In genomic region chr13:27961227-27962085, GRCh38 we compare ENCODE assay signal across 10 cellular contexts. TPM values are rescaled to one million over a fixed set of nuclear protein-coding genes. Genes with fewer than 3 reads are reported as not detected.
DNase-seq lines count a peak whose midpoint lies in the region; ATAC-seq, FAIRE-seq and TF ChIP-seq lines count a peak whose summit lies in the region.
"Had no signal": no experiment of that assay in that cellular context is flagged by ENCODE, and none has a peak within 500 bp of the region (broad histone marks: within the 10 kb centered on the region; RNA-seq: fewer than 3 reads in every experiment).

No MANE protein-coding gene starts in this region.

- H3K9ac ChIP-seq in SK-N-SH (no peak overlapping the region), mammary epithelial cell (ENCODE audit: insufficient read depth, low read length) (no peak overlapping the region), mucosa of stomach (ENCODE audit: low read length) (peak overlapping the region; percentile 77)

- no peaks in the 10 kb centered on the region for H3K9me2 ChIP-seq in SK-N-SH

- CTCF ChIA-PET in SK-N-SH (lab: Yijun Ruan, JAX) (interaction anchor here (0.6 to 3.5 kb wide), 6 partner anchors 7 to 607 kb away, joined by 3 to 11 read pairs (median 6); no protein-coding TSS in a partner anchor), mammary epithelial cell (lab: Charles Lee; ENCODE audit: low non-redundant PET) (interaction anchor here (0.6 kb wide), 1 partner anchor 69 kb away, joined by 3 read pairs; no protein-coding TSS in a partner anchor)

- H3K9me3 ChIP-seq in SK-N-SH (no peaks in the 10 kb centered on the region), mammary epithelial cell (replicated peaks; ENCODE audit: insufficient read depth, low read length) (no peaks in the 10 kb centered on the region), mucosa of stomach (ENCODE audit: control insufficient read depth, low read length) (no peaks in the 10 kb centered on the region), thoracic aorta (no peaks in the 10 kb centered on the region)

- dilution Hi-C loops in mammary epithelial cell (cut with HindIII; ENCODE audit: low sequenced_read_pairs) = loop anchor here (5.0 to 25.0 kb wide), 2 partner anchors 39 to 124 kb away; no protein-coding TSS in a partner anchor

- intact Hi-C loops in mammary epithelial cell (cut with micrococcal nuclease) = no loop called here

- H3K27ac ChIP-seq in SK-N-SH (ENCODE audit: low read depth in 2 of 2, low read length in 1 of 2) = no peak overlapping the region
- H3K27ac ChIP-seq in mammary epithelial cell (ENCODE audit: insufficient read depth, low read depth, low read length) = no peak overlapping the region
- H3K27ac ChIP-seq in thoracic aorta = no peak overlapping the region

- FAIRE-seq in GM12892 (lab: Jason Lieb, UNC) = no peak

- H3K79me2 ChIP-seq in SK-N-SH (ENCODE audit: insufficient read depth) (no peaks in the 10 kb centered on the region), mammary epithelial cell (ENCODE audit: insufficient read depth, low read length) (no peaks in the 10 kb centered on the region)

- H3K27me3 ChIP-seq in SK-N-SH (ENCODE audit: insufficient read depth) (peaks cover 67% of the 10 kb centered on the region), mammary epithelial cell (ENCODE audit: insufficient read depth, low read length) (peaks cover 28% of the 10 kb centered on the region), mucosa of stomach (ENCODE audit: control insufficient read depth, insufficient read depth, low read length) (peaks cover 32% of the 10 kb centered on the region), thoracic aorta (replicated peaks; ENCODE audit: insufficient read depth) (peaks cover 32% of the 10 kb centered on the region)

- TF ChIP-seq RAD21 in SK-N-SH (IDR thresholded peaks at IDR 0.05; ENCODE audit: low read length) = no peak

- DNase-seq in SK-N-SH (peak; percentile 17), mammary epithelial cell (no peak), thoracic aorta (ENCODE audit: low spot score) (no peak), NCI-H128 (lab: John Stamatoyannopoulos, UW; ENCODE audit: unreplicated experiment) (no peak), GM12892 (ENCODE audit: insufficient read length) (no peak)
- DNase-seq: activated CD4-positive, CD25-positive, alpha-beta regulatory T cell had no signal

- no peaks in the 10 kb centered on the region for H4K20me1 ChIP-seq in SK-N-SH (ENCODE audit: insufficient read depth)
- no peaks in the 10 kb centered on the region for H4K20me1 ChIP-seq in mammary epithelial cell (ENCODE audit: insufficient read depth, low read length)

- H3K4me2 ChIP-seq in SK-N-SH (peak overlapping the region; percentile 60; the same call in 1 of the 2 replicates), mammary epithelial cell (ENCODE audit: insufficient read depth, low read depth, low read length) (peak overlapping the region; percentile 98)

- no peaks in the 10 kb centered on the region for H3F3A ChIP-seq in SK-N-SH (replicated peaks; ENCODE audit: insufficient read depth)

- H3K36me3 ChIP-seq in SK-N-SH (replicated peaks in 1 of 2; ENCODE audit: control insufficient read depth in 1 of 2, insufficient read depth in 2 of 2, low read length in 1 of 2) (no peaks in the 10 kb centered on the region), mammary epithelial cell (ENCODE audit: insufficient read depth, low read length) (no peaks in the 10 kb centered on the region), mucosa of stomach (ENCODE audit: control insufficient read depth, insufficient read depth, low read length) (no peaks in the 10 kb centered on the region), thoracic aorta (no peaks in the 10 kb centered on the region)

- POLR2A ChIA-PET in SK-N-SH (lab: Yijun Ruan, JAX) = no interaction called here

- WGBS in SK-N-SH (ENCODE audit: low lambda C conversion rate) = 23% methylated on average over 19 of the region's 25 CpGs
- 31% methylated on average over 10 of the region's 25 CpGs for WGBS in mammary epithelial cell (ENCODE audit: low coverage, missing lambda C conversion rate)

- in situ Hi-C loops in mammary epithelial cell (cut with MboI; ENCODE audit: low sequenced_read_pairs in 2 of 2) = no loop called here

- H3K4me1 ChIP-seq in SK-N-SH (ENCODE audit: control insufficient read depth in 1 of 2, insufficient read depth in 2 of 2, low read depth in 1 of 2, low read length in 1 of 2) (no peaks in the 10 kb centered on the region), mammary epithelial cell (ENCODE audit: insufficient read depth, low read length) (peaks cover 11% of the 10 kb centered on the region), mucosa of stomach (ENCODE audit: control insufficient read depth, insufficient read depth, low read length) (peaks cover 61% of the 10 kb centered on the region), thoracic aorta (ENCODE audit: control insufficient read depth in 1 of 2, low read depth in 2 of 2) (peaks cover 11 to 16% of the 10 kb centered on the region in 2 donors)

- no TSS peak for BruUV-seq in mammary epithelial cell (replicated peaks; lab: Mats Ljungman, UMichigan)

- no peak for ATAC-seq in SK-N-SH treated with all-trans-retinoic acid at 6 μM for 48 hours
- no peak for ATAC-seq in thoracic aorta (ENCODE audit: insufficient number of reproducible peaks, low FRiP score, low read depth)
- ATAC-seq in GM18517 (IDR thresholded peaks at IDR 0.05; ENCODE audit: unreplicated experiment) = no peak

- TF ChIP-seq EP300 in SK-N-SH (IDR thresholded peaks at IDR 0.05; ENCODE audit: borderline replicate concordance in 1 of 2, low read depth in 1 of 2, low read length in 1 of 2) = no peak

- no peak for TF ChIP-seq POLR2A in GM12892 (IDR thresholded peaks at IDR 0.05; ENCODE audit: low read depth, low read length)

- H3K4me3 ChIP-seq in SK-N-SH (ENCODE audit: low read depth in 2 of 2, low read length in 1 of 2) = no peak overlapping the region; a peak in 1 of 4 replicates
- peak overlapping the region in 2 of 3 experiments; percentile 5 to 45 for H3K4me3 ChIP-seq in mammary epithelial cell (replicated peaks in 1 of 3; ENCODE audit: insufficient read depth in 1 of 3, low read depth in 2 of 3, low read length in 3 of 3)
- peak overlapping the region; percentile 93 for H3K4me3 ChIP-seq in mucosa of stomach (ENCODE audit: low read length)
- peak overlapping the region; percentile 60 for H3K4me3 ChIP-seq in thoracic aorta

- H2AFZ ChIP-seq in SK-N-SH (ENCODE audit: low read depth) = no peak overlapping the region
- H2AFZ ChIP-seq in mammary epithelial cell (ENCODE audit: low read depth, low read length) = peak overlapping the region; percentile 76

- TF ChIP-seq CTCF in SK-N-SH (IDR thresholded peaks at IDR 0.05) (no peak), mammary epithelial cell (conservative IDR thresholded peaks at IDR 0.05 in 1 of 2, IDR thresholded peaks at IDR 0.05 in 1 of 2; ENCODE audit: extremely low read depth in 1 of 2, insufficient read depth in 1 of 2, low read depth in 1 of 2, low read length in 2 of 2) (no peak), thoracic aorta (IDR thresholded peaks at IDR 0.05) (no peak)

TF ChIP-seq in SK-N-SH, 30 proteins besides CTCF, POLR2A, EP300 and RAD21 (continues in another document):
- TF ChIP-seq JUND (IDR thresholded peaks at IDR 0.05) (no peak), YY1 (IDR thresholded peaks at IDR 0.05; ENCODE audit: low read depth) (no peak), NRF1 (IDR thresholded peaks at IDR 0.05; ENCODE audit: low read depth, low read length) (no peak), FOXM1 (IDR thresholded peaks at IDR 0.05; ENCODE audit: low read depth) (no peak)

TF ChIP-seq in SK-N-SH treated with all-trans-retinoic acid at 6 μM for 48 hours, 23 proteins besides CTCF, POLR2A, EP300 and RAD21 (continues in another document):
- TF ChIP-seq ESRRG (CRISPR knock-in tag; IDR thresholded peaks at IDR 0.05) (no peak), CSDC2 (CRISPR knock-in tag; IDR thresholded peaks at IDR 0.05) (no peak), OSR1 (CRISPR knock-in tag; IDR thresholded peaks at IDR 0.05) (no peak), ZFP30 (CRISPR knock-in tag; IDR thresholded peaks at IDR 0.05) (no peak)

RNA-seq across cellular contexts. Expression of gene CDX2, which starts 7.7 kb away (rescaled TPM):
- polyA plus RNA-seq in SK-N-SH (2012; rRNA removed) (not detected in 2 replicates), mammary epithelial cell (not detected)
- not detected in 2 replicates for polyA plus RNA-seq in SK-N-SH (2012; cell fraction: cytosol; rRNA removed)
- polyA plus RNA-seq in SK-N-SH (2012; cell fraction: nucleus; rRNA removed) = not detected in 2 replicates
- total RNA-seq in mammary epithelial cell (not detected), thoracic aorta (not detected)
- not detected for polyA minus RNA-seq in mammary epithelial cell
- not detected for polyA plus RNA-seq in GM12892 (2012; ENCODE audit: missing spikeins)
- total RNA-seq: dermis microvascular lymphatic vessel endothelial cell had no signal

RNA-seq across cellular contexts. Expression of gene URAD, which starts 27.0 kb away (rescaled TPM):
- polyA plus RNA-seq in SK-N-SH (2012; rRNA removed) (not detected in 2 replicates), mammary epithelial cell (not detected)
- not detected in 2 replicates for polyA plus RNA-seq in SK-N-SH (2012; cell fraction: cytosol; rRNA removed)
- not detected in 2 replicates for polyA plus RNA-seq in SK-N-SH (2012; cell fraction: nucleus; rRNA removed)
- total RNA-seq in mammary epithelial cell (not detected), thoracic aorta (not detected)
- not detected for polyA minus RNA-seq in mammary epithelial cell
- not detected for polyA plus RNA-seq in GM12892 (2012; ENCODE audit: missing spikeins)
- total RNA-seq: dermis microvascular lymphatic vessel endothelial cell had no signal

RNA-seq across cellular contexts. Expression of gene PDX1, which starts 41.7 kb away (rescaled TPM):
- polyA plus RNA-seq in SK-N-SH (2012; rRNA removed) (not detected in 2 replicates), mammary epithelial cell (not detected)
- polyA plus RNA-seq in SK-N-SH (2012; cell fraction: cytosol; rRNA removed) = not detected in 2 replicates
- polyA plus RNA-seq in SK-N-SH (2012; cell fraction: nucleus; rRNA removed) = not detected in 2 replicates
- total RNA-seq in mammary epithelial cell (not detected), thoracic aorta (under 1 TPM in 1 of 2 donors, not detected in 1; 0.28 TPM)
- polyA minus RNA-seq in mammary epithelial cell = not detected
- polyA plus RNA-seq in GM12892 (2012; ENCODE audit: missing spikeins) = 0.17 TPM
- total RNA-seq: dermis microvascular lymphatic vessel endothelial cell had no signal

Comparison
In these comparisons a context has a peak if more than half of its experiments do, and no peak if none do; other contexts are left out.
1. H3K4me3 ChIP-seq: peak in mammary epithelial cell (2 of 3), mucosa of stomach (single experiment) and thoracic aorta (single experiment); none in SK-N-SH (0 of 2).